Comparison of ENCODE assay signal across 1 cellular context in the genomic region with DNA sequence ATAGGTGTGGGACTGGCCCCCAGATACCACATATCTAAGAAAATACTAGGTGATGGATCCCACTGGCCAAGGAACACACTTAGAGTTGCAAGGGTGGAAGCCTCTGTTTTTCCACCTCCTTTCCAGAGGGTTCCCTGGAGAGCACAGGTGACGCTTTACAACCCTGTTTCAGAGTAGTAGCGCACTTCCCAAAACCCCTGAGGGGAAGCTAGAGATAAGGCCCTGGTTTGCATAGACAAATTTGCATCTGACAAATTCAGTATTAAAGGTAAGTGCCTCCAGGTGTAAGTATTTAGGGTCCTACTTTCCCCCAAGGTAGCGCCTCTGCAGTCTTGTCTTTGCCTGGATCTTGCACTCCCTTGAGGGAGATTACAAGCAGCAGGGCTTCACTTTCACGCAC.
TF ChIP-seq lines count a peak whose summit lies in the region.

No MANE protein-coding gene starts in this region.

TF ChIP-seq in HCT116, 20 proteins besides CTCF, POLR2A, EP300 and RAD21 (continued from another document):
- TF ChIP-seq FOSL1 (IDR thresholded peaks at IDR 0.05; ENCODE audit: low read depth) (no peak), YY1 (IDR thresholded peaks at IDR 0.05; ENCODE audit: extremely low read depth, insufficient replicate concordance, low read depth, low read length) (no peak), SP1 (IDR thresholded peaks at IDR 0.05; ENCODE audit: low read depth) (no peak), TCF7L2 (IDR thresholded peaks at IDR 0.05; ENCODE audit: borderline replicate concordance, extremely low read depth, insufficient read depth, insufficient read length) (no peak), REST (IDR thresholded peaks at IDR 0.05; ENCODE audit: low read depth) (no peak)
- TF ChIP-seq, protein P1, sequence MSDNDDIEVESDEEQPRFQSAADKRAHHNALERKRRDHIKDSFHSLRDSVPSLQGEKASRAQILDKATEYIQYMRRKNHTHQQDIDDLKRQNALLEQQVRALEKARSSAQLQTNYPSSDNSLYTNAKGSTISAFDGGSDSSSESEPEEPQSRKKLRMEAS (IDR thresholded peaks at IDR 0.05): no peak
TF ChIP-seq in HCT116: peak in this region for 0.
